8 cellular contexts compared by ENCODE assay signal in the genomic region with DNA sequence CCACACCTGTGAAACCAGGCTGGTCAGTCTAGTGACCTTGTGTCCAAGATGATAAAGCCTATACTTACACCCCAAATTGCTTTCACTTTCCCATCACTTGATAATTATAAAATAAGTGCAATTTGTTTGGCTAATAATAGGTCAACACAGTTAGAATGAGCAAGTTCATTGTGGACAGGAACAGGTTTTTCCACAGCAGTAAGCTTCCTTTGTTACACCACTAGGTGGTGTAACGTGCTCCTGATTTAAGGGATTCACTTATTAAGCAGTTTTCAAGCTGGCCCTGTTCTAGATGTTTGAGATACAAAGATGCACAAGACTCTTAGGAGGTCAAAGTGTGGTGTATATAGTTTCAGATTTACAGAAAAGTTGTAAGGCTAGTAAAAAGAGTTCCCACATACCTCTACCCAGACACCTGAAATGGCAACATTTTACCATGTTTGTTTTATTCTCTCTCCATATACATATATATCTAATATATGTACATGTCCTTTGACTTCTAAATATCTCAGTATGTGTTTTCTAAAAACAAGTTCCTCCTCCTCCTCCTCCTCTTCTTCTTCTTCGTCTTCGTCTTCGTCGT. TPM values are rescaled to one million over a fixed set of nuclear protein-coding genes. Genes with fewer than 3 reads are reported as not detected.
DNase-seq lines count a peak whose midpoint lies in the region; ATAC-seq, FAIRE-seq and TF ChIP-seq lines count a peak whose summit lies in the region.

No MANE protein-coding gene starts in this region.

- no peaks in the 10 kb centered on the region for H3K36me3 ChIP-seq in endothelial cell of umbilical vein (ENCODE audit: control insufficient read depth in 2 of 2, extremely low read depth in 1 of 2, insufficient read depth in 2 of 2, low read length in 2 of 2)

- TF ChIP-seq POLR2A in endothelial cell of umbilical vein (IDR thresholded peaks at IDR 0.05; ENCODE audit: low read depth, low read length) = no peak

- BruUV-seq in endothelial cell of umbilical vein (replicated peaks; lab: Mats Ljungman, UMichigan) = no TSS peak

- no peak overlapping the region for H3K9ac ChIP-seq in endothelial cell of umbilical vein (replicated peaks; ENCODE audit: extremely low read depth, insufficient read depth, low read length)

- peaks cover 5% of the 10 kb centered on the region; the same call in 1 of the 2 replicates for H3K9me3 ChIP-seq in AG04450 (ENCODE audit: control insufficient read depth, insufficient read depth, low read length)
- H3K9me3 ChIP-seq in endothelial cell of umbilical vein (replicated peaks; ENCODE audit: control insufficient read depth, insufficient read depth, low read length) = no peaks in the 10 kb centered on the region

- TF ChIP-seq CTCF in AG04450 (IDR thresholded peaks at IDR 0.05; ENCODE audit: low read depth, low read length) = peak; percentile 55
- TF ChIP-seq CTCF in GM13976 (IDR thresholded peaks at IDR 0.05; ENCODE audit: borderline replicate concordance, control extremely low read depth, extremely low read depth, insufficient read depth, missing control alignments) = peak; percentile 20
- TF ChIP-seq CTCF in endothelial cell of umbilical vein (IDR thresholded peaks at IDR 0.05; ENCODE audit: extremely low read depth in 1 of 2, insufficient read depth in 1 of 2, low read depth in 1 of 2, low read length in 2 of 2) = peak; percentile 57 to 61
- peak; percentile 64 for TF ChIP-seq CTCF in retinal pigment epithelial cell (conservative IDR thresholded peaks at IDR 0.05; ENCODE audit: low read depth, low read length)

- H3K4me1 ChIP-seq in endothelial cell of umbilical vein (ENCODE audit: control insufficient read depth, extremely low read depth, insufficient read depth, low read length) = peaks cover 3% of the 10 kb centered on the region

- in situ Hi-C loops in GM13976 (cut with MboI; ENCODE audit: low sequenced_read_pairs, unreplicated experiment) = loop anchor here (10.0 to 25.0 kb wide), 2 partner anchors 70 to 1183 kb away; no protein-coding TSS in a partner anchor

- dilution Hi-C loops in endothelial cell of umbilical vein (cut with MboI; ENCODE audit: extremely low pct_ligation_motif_present, low sequenced_read_pairs) = no loop called here

- H3K27ac ChIP-seq in AG04450 (ENCODE audit: low read depth, low read length) (no peak overlapping the region), endothelial cell of umbilical vein (ENCODE audit: insufficient read depth, low read depth, low read length) (no peak overlapping the region)

- POLR2A ChIA-PET in AG04450 (lab: Yijun Ruan, JAX) (no interaction called here), endothelial cell of umbilical vein (lab: Charles Lee) (no interaction called here)

- H3K4me2 ChIP-seq in endothelial cell of umbilical vein (ENCODE audit: insufficient read depth, low read length) = no peak overlapping the region

- peak; percentile 77 for ATAC-seq in HG03280 (IDR thresholded peaks at IDR 0.05; ENCODE audit: unreplicated experiment)
- no peak for ATAC-seq in GM21737 (IDR thresholded peaks at IDR 0.05; ENCODE audit: unreplicated experiment)

- H3K27me3 ChIP-seq in AG04450 (ENCODE audit: control insufficient read depth, insufficient read depth, low read length) (no peaks in the 10 kb centered on the region), endothelial cell of umbilical vein (ENCODE audit: control insufficient read depth in 2 of 2, insufficient read depth in 2 of 2, low read length in 2 of 2) (no peaks in the 10 kb centered on the region)

- CTCF ChIA-PET in AG04450 (lab: Charles Lee) (interaction anchor here (0.7 to 3.3 kb wide), 15 partner anchors 17 to 470 kb away, joined by 3 to 20 read pairs (median 4); partner anchors contain the start of genes GFM1 and LXN), endothelial cell of umbilical vein (lab: Charles Lee) (interaction anchor here (0.6 to 4.6 kb wide), 26 partner anchors 12 to 1262 kb away, joined by 3 to 96 read pairs (median 4); partner anchors contain the start of genes GFM1 and MLF1)

- no peak overlapping the region for H3K4me3 ChIP-seq in AG04450 (ENCODE audit: low read depth, low read length)
- H3K4me3 ChIP-seq in endothelial cell of umbilical vein (replicated peaks in 1 of 3; ENCODE audit: insufficient read depth in 1 of 3, low read depth in 1 of 3, low read length in 3 of 3) = no peak overlapping the region
- H3K4me3 ChIP-seq in retinal pigment epithelial cell (ENCODE audit: low read length) = no peak overlapping the region

- intact Hi-C loops in endothelial cell of umbilical vein (cut with micrococcal nuclease) = loop anchor here (1.0 to 5.0 kb wide), 4 partner anchors 50 to 465 kb away; no protein-coding TSS in a partner anchor

- DNase-seq in AG04450 (ENCODE audit: low read depth, low spot score) (no peak), GM13976 (ENCODE audit: low spot score) (no peak), OCI-M1 (lab: John Stamatoyannopoulos, UW) (peak; percentile 51), endothelial cell of umbilical vein (ENCODE audit: low read depth, low spot score) (peak; percentile 31), retinal pigment epithelial cell (ENCODE audit: low read depth) (no peak), midbrain (lab: John Stamatoyannopoulos, UW) (no peak)

- H2AFZ ChIP-seq in endothelial cell of umbilical vein (ENCODE audit: low read depth, low read length) = no peak overlapping the region

- no peaks in the 10 kb centered on the region for H4K20me1 ChIP-seq in endothelial cell of umbilical vein (replicated peaks; ENCODE audit: control insufficient read depth, extremely low read depth, insufficient read depth, low read length)

- no peaks in the 10 kb centered on the region for H3K9me1 ChIP-seq in endothelial cell of umbilical vein (replicated peaks; ENCODE audit: control insufficient read depth, extremely low read depth, insufficient read depth, low read length)

- peak; percentile 12 for FAIRE-seq in endothelial cell of umbilical vein (lab: Jason Lieb, UNC)

- no peaks in the 10 kb centered on the region for H3K79me2 ChIP-seq in endothelial cell of umbilical vein (ENCODE audit: control insufficient read depth, insufficient read depth, low read length)

TF ChIP-seq in endothelial cell of umbilical vein, 7 proteins besides CTCF, POLR2A, EP300 and RAD21:
- TF ChIP-seq MYC (IDR thresholded peaks at IDR 0.05; ENCODE audit: low read depth, low read length) (no peak), JUN (IDR thresholded peaks at IDR 0.05; ENCODE audit: borderline replicate concordance, insufficient read depth, insufficient read length, low read depth) (no peak), FOS (IDR thresholded peaks at IDR 0.05; ENCODE audit: borderline replicate concordance, insufficient read depth, low read length) (no peak), EZH2 (IDR thresholded peaks at IDR 0.05; ENCODE audit: borderline replicate concordance, low read depth, low read length, severe bottlenecking) (no peak), POLR2AphosphoS5 (IDR thresholded peaks at IDR 0.05; ENCODE audit: insufficient read depth, low read depth, low read length) (no peak)
- TF ChIP-seq, protein P1, sequence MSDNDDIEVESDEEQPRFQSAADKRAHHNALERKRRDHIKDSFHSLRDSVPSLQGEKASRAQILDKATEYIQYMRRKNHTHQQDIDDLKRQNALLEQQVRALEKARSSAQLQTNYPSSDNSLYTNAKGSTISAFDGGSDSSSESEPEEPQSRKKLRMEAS (IDR thresholded peaks at IDR 0.05; ENCODE audit: insufficient read depth, insufficient read length) = no peak

RNA-seq across cellular contexts. Expression of gene MFSD1, which starts 6.8 kb away (rescaled TPM):
- 69.6 and 89.9 TPM in 2 replicates for polyA plus RNA-seq in AG04450 (2011; rRNA removed)
- polyA minus RNA-seq in AG04450 (2011; rRNA and poly(A)+ RNA removed) = 34.7 and 44.4 TPM in 2 replicates
- total RNA-seq in endothelial cell of umbilical vein = 38.2 and 38.3 TPM in 2 replicates
- 51.2 and 65.1 TPM in 2 replicates for polyA plus RNA-seq in endothelial cell of umbilical vein
- 30.8 and 32.1 TPM in 2 replicates for polyA plus RNA-seq in endothelial cell of umbilical vein (2011; cell fraction: cytosol; rRNA removed)
- polyA plus RNA-seq in endothelial cell of umbilical vein (2011; cell fraction: nucleus; rRNA removed) = 33.2 and 44.2 TPM in 2 replicates
- 38.5 and 57.3 TPM in 2 replicates for polyA plus RNA-seq in endothelial cell of umbilical vein (2012)
- 82.8 and 84.1 TPM in 2 replicates for polyA minus RNA-seq in endothelial cell of umbilical vein
- polyA minus RNA-seq in endothelial cell of umbilical vein (2011; cell fraction: cytosol; rRNA and poly(A)+ RNA removed) = 32.4 TPM
- polyA minus RNA-seq in endothelial cell of umbilical vein (2011; cell fraction: nucleus; rRNA and poly(A)+ RNA removed) = 32.6 and 49.6 TPM in 2 replicates

Comparison
In these comparisons a context has a peak if more than half of its experiments do, and no peak if none do; other contexts are left out.
1. DNase-seq: peak in OCI-M1 (single experiment) and endothelial cell of umbilical vein (single experiment); none in AG04450 (single experiment), GM13976 (single experiment), retinal pigment epithelial cell (single experiment) and midbrain (single experiment).
2. Peak in every context shown above with its lines, with median percentiles within 50 percentile points of each other: CTCF ChIP-seq.